In genomic region chr19:54142166-54142780, GRCh38 we compare ENCODE assay signal across 1 cellular context.
TF ChIP-seq lines count a peak whose summit lies in the region.

No MANE protein-coding gene starts in this region.

TF ChIP-seq in IMR-90, 13 proteins besides CTCF, POLR2A, EP300 and RAD21:
- TF ChIP-seq NFE2L2 (IDR thresholded peaks at IDR 0.05; ENCODE audit: low read depth, low read length) (no peak), CEBPB (IDR thresholded peaks at IDR 0.05; ENCODE audit: low read depth, low read length) (no peak), MAZ (IDR thresholded peaks at IDR 0.05; ENCODE audit: borderline replicate concordance, low read depth, low read length) (no peak), MAFK (IDR thresholded peaks at IDR 0.05; ENCODE audit: low read depth, low read length) (no peak), BHLHE40 (IDR thresholded peaks at IDR 0.05; ENCODE audit: low read depth, low read length) (no peak), SMC3 (IDR thresholded peaks at IDR 0.05; ENCODE audit: low read depth, low read length) (no peak), CHD1 (IDR thresholded peaks at IDR 0.05; ENCODE audit: low read depth, low read length) (no peak), MXI1 (IDR thresholded peaks at IDR 0.05; ENCODE audit: borderline replicate concordance, low read depth, low read length) (no peak), ELK1 (IDR thresholded peaks at IDR 0.05; ENCODE audit: borderline replicate concordance, low read depth, low read length) (no peak), USF2 (IDR thresholded peaks at IDR 0.05; ENCODE audit: low read depth, low read length) (no peak), RFX5 (IDR thresholded peaks at IDR 0.05; ENCODE audit: low read depth, low read length) (no peak), FOS (IDR thresholded peaks at IDR 0.05; ENCODE audit: low read depth, low read length) (no peak), RCOR1 (IDR thresholded peaks at IDR 0.05; ENCODE audit: insufficient replicate concordance, low read length) (no peak)
TF ChIP-seq in IMR-90: peak in this region for 0.
